Comparison of ENCODE assay signal across 1 cellular context in the genomic region with DNA sequence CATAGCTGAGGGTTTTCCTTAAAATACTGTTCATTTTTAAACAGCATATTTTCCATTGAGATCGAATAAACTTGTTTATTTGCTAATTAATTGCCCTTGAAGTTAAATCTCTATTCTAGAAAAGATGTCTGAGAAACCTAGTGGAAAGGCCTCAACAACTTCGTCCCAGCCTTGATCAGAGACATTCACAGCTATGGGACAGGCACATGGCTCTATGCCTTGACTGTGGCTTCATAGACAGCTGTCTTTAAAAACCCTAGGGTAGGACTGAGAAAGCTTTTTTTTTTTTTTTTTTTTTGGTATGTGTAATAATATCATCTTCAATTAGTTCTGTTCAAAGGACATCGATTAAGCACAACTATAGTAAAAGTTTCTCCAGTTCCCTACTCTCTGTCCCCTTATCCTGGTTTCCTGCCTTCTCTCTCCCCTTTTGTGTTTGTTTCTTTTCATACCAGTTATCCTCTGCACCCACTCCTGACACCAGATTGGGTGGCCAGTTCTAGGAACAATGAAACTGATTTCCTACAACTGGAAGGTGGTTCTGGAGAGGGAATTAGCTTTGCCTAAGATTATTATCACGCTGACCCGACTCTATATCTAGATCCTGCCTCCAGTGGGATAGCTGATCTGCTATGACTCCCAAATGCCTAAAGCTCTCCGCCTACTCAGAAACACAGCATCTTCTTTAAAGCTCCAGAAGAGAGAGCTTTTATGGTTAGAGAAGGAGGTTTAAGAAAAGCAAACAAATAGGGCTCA.
TF ChIP-seq lines count a peak whose summit lies in the region.

No MANE protein-coding gene starts in this region.

TF ChIP-seq in K562, 482 proteins besides CTCF, POLR2A, EP300 and RAD21 (continued from another document and continues in another):
- TF ChIP-seq, protein P1, sequence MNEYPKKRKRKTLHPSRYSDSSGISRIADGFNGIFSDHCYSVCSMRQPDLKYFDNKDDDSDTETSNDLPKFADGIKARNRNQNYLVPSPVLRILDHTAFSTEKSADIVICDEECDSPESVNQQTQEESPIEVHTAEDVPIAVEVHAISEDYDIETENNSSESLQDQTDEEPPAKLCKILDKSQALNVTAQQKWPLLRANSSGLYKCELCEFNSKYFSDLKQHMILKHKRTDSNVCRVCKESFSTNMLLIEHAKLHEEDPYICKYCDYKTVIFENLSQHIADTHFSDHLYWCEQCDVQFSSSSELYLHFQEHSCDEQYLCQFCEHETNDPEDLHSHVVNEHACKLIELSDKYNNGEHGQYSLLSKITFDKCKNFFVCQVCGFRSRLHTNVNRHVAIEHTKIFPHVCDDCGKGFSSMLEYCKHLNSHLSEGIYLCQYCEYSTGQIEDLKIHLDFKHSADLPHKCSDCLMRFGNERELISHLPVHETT (CRISPR knock-in tag; conservative IDR thresholded peaks at IDR 0.05 in 1 of 2, IDR thresholded peaks at IDR 0.05 in 1 of 2) = peak in 1 of 2 experiments; percentile 43; a peak in 1 of 4 replicates
- peak; percentile 29; the same call in 1 of the 2 replicates for TF ChIP-seq MYC (IDR thresholded peaks at IDR 0.05; ENCODE audit: low read depth, low read length)
- no peak for TF ChIP-seq MYC (CRISPR knock-in tag; IDR thresholded peaks at IDR 0.05; ENCODE audit: borderline replicate concordance, low read depth)
- no peak for TF ChIP-seq MAFG (tag; conservative IDR thresholded peaks at IDR 0.05)
- TF ChIP-seq, protein P2, sequence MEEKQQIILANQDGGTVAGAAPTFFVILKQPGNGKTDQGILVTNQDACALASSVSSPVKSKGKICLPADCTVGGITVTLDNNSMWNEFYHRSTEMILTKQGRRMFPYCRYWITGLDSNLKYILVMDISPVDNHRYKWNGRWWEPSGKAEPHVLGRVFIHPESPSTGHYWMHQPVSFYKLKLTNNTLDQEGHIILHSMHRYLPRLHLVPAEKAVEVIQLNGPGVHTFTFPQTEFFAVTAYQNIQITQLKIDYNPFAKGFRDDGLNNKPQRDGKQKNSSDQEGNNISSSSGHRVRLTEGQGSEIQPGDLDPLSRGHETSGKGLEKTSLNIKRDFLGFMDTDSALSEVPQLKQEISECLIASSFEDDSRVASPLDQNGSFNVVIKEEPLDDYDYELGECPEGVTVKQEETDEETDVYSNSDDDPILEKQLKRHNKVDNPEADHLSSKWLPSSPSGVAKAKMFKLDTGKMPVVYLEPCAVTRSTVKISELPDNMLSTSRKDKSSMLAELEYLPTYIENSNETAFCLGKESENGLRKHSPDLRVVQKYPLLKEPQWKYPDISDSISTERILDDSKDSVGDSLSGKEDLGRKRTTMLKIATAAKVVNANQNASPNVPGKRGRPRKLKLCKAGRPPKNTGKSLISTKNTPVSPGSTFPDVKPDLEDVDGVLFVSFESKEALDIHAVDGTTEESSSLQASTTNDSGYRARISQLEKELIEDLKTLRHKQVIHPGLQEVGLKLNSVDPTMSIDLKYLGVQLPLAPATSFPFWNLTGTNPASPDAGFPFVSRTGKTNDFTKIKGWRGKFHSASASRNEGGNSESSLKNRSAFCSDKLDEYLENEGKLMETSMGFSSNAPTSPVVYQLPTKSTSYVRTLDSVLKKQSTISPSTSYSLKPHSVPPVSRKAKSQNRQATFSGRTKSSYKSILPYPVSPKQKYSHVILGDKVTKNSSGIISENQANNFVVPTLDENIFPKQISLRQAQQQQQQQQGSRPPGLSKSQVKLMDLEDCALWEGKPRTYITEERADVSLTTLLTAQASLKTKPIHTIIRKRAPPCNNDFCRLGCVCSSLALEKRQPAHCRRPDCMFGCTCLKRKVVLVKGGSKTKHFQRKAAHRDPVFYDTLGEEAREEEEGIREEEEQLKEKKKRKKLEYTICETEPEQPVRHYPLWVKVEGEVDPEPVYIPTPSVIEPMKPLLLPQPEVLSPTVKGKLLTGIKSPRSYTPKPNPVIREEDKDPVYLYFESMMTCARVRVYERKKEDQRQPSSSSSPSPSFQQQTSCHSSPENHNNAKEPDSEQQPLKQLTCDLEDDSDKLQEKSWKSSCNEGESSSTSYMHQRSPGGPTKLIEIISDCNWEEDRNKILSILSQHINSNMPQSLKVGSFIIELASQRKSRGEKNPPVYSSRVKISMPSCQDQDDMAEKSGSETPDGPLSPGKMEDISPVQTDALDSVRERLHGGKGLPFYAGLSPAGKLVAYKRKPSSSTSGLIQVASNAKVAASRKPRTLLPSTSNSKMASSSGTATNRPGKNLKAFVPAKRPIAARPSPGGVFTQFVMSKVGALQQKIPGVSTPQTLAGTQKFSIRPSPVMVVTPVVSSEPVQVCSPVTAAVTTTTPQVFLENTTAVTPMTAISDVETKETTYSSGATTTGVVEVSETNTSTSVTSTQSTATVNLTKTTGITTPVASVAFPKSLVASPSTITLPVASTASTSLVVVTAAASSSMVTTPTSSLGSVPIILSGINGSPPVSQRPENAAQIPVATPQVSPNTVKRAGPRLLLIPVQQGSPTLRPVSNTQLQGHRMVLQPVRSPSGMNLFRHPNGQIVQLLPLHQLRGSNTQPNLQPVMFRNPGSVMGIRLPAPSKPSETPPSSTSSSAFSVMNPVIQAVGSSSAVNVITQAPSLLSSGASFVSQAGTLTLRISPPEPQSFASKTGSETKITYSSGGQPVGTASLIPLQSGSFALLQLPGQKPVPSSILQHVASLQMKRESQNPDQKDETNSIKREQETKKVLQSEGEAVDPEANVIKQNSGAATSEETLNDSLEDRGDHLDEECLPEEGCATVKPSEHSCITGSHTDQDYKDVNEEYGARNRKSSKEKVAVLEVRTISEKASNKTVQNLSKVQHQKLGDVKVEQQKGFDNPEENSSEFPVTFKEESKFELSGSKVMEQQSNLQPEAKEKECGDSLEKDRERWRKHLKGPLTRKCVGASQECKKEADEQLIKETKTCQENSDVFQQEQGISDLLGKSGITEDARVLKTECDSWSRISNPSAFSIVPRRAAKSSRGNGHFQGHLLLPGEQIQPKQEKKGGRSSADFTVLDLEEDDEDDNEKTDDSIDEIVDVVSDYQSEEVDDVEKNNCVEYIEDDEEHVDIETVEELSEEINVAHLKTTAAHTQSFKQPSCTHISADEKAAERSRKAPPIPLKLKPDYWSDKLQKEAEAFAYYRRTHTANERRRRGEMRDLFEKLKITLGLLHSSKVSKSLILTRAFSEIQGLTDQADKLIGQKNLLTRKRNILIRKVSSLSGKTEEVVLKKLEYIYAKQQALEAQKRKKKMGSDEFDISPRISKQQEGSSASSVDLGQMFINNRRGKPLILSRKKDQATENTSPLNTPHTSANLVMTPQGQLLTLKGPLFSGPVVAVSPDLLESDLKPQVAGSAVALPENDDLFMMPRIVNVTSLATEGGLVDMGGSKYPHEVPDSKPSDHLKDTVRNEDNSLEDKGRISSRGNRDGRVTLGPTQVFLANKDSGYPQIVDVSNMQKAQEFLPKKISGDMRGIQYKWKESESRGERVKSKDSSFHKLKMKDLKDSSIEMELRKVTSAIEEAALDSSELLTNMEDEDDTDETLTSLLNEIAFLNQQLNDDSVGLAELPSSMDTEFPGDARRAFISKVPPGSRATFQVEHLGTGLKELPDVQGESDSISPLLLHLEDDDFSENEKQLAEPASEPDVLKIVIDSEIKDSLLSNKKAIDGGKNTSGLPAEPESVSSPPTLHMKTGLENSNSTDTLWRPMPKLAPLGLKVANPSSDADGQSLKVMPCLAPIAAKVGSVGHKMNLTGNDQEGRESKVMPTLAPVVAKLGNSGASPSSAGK (IDR thresholded peaks at IDR 0.05) = peak; percentile 86
- TF ChIP-seq ASH1L (IDR thresholded peaks at IDR 0.05; ENCODE audit: borderline replicate concordance, low read depth, partially characterized antibody) = no peak
- TF ChIP-seq SAFB (IDR thresholded peaks at IDR 0.05; ENCODE audit: borderline replicate concordance, low read depth, low read length) = no peak
- TF ChIP-seq, protein P3, sequence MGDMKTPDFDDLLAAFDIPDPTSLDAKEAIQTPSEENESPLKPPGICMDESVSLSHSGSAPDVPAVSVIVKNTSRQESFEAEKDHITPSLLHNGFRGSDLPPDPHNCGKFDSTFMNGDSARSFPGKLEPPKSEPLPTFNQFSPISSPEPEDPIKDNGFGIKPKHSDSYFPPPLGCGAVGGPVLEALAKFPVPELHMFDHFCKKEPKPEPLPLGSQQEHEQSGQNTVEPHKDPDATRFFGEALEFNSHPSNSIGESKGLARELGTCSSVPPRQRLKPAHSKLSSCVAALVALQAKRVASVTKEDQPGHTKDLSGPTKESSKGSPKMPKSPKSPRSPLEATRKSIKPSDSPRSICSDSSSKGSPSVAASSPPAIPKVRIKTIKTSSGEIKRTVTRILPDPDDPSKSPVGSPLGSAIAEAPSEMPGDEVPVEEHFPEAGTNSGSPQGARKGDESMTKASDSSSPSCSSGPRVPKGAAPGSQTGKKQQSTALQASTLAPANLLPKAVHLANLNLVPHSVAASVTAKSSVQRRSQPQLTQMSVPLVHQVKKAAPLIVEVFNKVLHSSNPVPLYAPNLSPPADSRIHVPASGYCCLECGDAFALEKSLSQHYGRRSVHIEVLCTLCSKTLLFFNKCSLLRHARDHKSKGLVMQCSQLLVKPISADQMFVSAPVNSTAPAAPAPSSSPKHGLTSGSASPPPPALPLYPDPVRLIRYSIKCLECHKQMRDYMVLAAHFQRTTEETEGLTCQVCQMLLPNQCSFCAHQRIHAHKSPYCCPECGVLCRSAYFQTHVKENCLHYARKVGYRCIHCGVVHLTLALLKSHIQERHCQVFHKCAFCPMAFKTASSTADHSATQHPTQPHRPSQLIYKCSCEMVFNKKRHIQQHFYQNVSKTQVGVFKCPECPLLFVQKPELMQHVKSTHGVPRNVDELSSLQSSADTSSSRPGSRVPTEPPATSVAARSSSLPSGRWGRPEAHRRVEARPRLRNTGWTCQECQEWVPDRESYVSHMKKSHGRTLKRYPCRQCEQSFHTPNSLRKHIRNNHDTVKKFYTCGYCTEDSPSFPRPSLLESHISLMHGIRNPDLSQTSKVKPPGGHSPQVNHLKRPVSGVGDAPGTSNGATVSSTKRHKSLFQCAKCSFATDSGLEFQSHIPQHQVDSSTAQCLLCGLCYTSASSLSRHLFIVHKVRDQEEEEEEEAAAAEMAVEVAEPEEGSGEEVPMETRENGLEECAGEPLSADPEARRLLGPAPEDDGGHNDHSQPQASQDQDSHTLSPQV (IDR thresholded peaks at IDR 0.05) = peak; percentile 75
- TF ChIP-seq NFRKB (IDR thresholded peaks at IDR 0.05; ENCODE audit: low read depth) = no peak
- no peak for TF ChIP-seq MYBL2 (IDR thresholded peaks at IDR 0.05; ENCODE audit: low read depth)
- TF ChIP-seq MYBL2 (CRISPR knock-in tag; IDR thresholded peaks at IDR 0.05; ENCODE audit: borderline replicate concordance) = no peak
- TF ChIP-seq, protein P4, sequence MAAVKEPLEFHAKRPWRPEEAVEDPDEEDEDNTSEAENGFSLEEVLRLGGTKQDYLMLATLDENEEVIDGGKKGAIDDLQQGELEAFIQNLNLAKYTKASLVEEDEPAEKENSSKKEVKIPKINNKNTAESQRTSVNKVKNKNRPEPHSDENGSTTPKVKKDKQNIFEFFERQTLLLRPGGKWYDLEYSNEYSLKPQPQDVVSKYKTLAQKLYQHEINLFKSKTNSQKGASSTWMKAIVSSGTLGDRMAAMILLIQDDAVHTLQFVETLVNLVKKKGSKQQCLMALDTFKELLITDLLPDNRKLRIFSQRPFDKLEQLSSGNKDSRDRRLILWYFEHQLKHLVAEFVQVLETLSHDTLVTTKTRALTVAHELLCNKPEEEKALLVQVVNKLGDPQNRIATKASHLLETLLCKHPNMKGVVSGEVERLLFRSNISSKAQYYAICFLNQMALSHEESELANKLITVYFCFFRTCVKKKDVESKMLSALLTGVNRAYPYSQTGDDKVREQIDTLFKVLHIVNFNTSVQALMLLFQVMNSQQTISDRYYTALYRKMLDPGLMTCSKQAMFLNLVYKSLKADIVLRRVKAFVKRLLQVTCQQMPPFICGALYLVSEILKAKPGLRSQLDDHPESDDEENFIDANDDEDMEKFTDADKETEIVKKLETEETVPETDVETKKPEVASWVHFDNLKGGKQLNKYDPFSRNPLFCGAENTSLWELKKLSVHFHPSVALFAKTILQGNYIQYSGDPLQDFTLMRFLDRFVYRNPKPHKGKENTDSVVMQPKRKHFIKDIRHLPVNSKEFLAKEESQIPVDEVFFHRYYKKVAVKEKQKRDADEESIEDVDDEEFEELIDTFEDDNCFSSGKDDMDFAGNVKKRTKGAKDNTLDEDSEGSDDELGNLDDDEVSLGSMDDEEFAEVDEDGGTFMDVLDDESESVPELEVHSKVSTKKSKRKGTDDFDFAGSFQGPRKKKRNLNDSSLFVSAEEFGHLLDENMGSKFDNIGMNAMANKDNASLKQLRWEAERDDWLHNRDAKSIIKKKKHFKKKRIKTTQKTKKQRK (IDR thresholded peaks at IDR 0.05; ENCODE audit: borderline replicate concordance, low read depth, low read length) = no peak
- TF ChIP-seq, protein P5, sequence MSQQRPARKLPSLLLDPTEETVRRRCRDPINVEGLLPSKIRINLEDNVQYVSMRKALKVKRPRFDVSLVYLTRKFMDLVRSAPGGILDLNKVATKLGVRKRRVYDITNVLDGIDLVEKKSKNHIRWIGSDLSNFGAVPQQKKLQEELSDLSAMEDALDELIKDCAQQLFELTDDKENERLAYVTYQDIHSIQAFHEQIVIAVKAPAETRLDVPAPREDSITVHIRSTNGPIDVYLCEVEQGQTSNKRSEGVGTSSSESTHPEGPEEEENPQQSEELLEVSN (IDR thresholded peaks at IDR 0.05; ENCODE audit: borderline replicate concordance in 1 of 2, extremely low read depth in 1 of 2, insufficient read depth in 1 of 2, insufficient read length in 1 of 2, low read depth in 1 of 2, low read length in 1 of 2, poor library complexity in 1 of 2, severe bottlenecking in 1 of 2) = peak in 1 of 2 experiments; percentile 72
- TF ChIP-seq ILF3 (IDR thresholded peaks at IDR 0.05; ENCODE audit: borderline replicate concordance) = no peak
- no peak for TF ChIP-seq JUND (IDR thresholded peaks at IDR 0.05; ENCODE audit: borderline replicate concordance, low read depth, low read length)
- 0 out of 3 replicates have a peak, but pooled peaks have one; percentile 13 for TF ChIP-seq JUND (tag; IDR thresholded peaks at IDR 0.05; ENCODE audit: borderline replicate concordance, low read depth, low read length)
- TF ChIP-seq ZNF140 (CRISPR knock-in tag; IDR thresholded peaks at IDR 0.05) = no peak
- TF ChIP-seq, protein P6, sequence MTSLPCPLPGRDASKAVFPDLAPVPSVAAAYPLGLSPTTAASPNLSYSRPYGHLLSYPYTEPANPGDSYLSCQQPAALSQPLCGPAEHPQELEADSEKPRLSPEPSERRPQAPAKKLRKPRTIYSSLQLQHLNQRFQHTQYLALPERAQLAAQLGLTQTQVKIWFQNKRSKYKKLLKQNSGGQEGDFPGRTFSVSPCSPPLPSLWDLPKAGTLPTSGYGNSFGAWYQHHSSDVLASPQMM (CRISPR knock-in tag; IDR thresholded peaks at IDR 0.05) = no peak
- peak; percentile 23; the same call in 1 of the 2 replicates for TF ChIP-seq ARID1B (IDR thresholded peaks at IDR 0.05)
- no peak for TF ChIP-seq ETV1 (tag; conservative IDR thresholded peaks at IDR 0.05; ENCODE audit: low read depth)
- TF ChIP-seq CSDE1 (IDR thresholded peaks at IDR 0.05) = no peak
- TF ChIP-seq SMAD4 (CRISPR knock-in tag; conservative IDR thresholded peaks at IDR 0.05) = 0 out of 2 replicates have a peak, but pooled peaks have one; percentile 25
- no peak for TF ChIP-seq CBX3 (IDR thresholded peaks at IDR 0.05; ENCODE audit: borderline replicate concordance in 1 of 2, low read length in 2 of 2)
- TF ChIP-seq TAF1 (IDR thresholded peaks at IDR 0.05; ENCODE audit: control insufficient read depth, extremely low read depth, insufficient read depth, low read length, severe bottlenecking) = no peak
- no peak for TF ChIP-seq SMAD3 (CRISPR knock-in tag; conservative IDR thresholded peaks at IDR 0.05)
- TF ChIP-seq NFE2 (IDR thresholded peaks at IDR 0.05; ENCODE audit: low read depth) = no peak
- TF ChIP-seq ZNF23 (CRISPR knock-in tag; IDR thresholded peaks at IDR 0.05) = no peak
